14 cellular contexts compared by ENCODE assay signal in the genomic region with DNA sequence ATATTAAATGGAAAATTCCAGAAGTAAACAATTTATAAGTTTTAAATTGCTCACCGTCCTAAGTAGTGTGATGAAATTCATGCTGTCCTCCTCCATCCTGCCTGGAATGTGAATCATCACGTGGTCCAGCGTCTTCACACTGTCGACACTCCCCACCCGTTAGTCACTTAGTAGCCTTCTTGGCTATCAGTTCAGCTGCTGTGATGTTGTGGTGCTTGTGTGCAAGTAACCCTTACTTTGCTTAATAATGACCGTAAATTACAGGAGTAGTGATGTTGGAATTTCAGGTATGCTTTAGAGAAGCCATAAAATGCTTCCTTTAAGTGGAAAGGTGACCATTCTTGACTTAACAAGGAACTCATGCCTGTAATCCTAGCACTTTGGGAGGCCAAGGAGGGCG. TPM values are rescaled to one million over a fixed set of nuclear protein-coding genes. Genes with fewer than 3 reads are reported as not detected.
DNase-seq lines count a peak whose midpoint lies in the region; ATAC-seq and TF ChIP-seq lines count a peak whose summit lies in the region.
"Had no signal": no experiment of that assay in that cellular context is flagged by ENCODE, and none has a peak within 500 bp of the region (broad histone marks: within the 10 kb centered on the region; RNA-seq: fewer than 3 reads in every experiment).

No MANE protein-coding gene starts in this region.

- H3K9me2 ChIP-seq in HCT116 (ENCODE audit: insufficient read depth) = no peaks in the 10 kb centered on the region

- H3K79me2 ChIP-seq in HCT116 (ENCODE audit: insufficient read depth, low read length) = no peaks in the 10 kb centered on the region

- no peak for TF ChIP-seq POLR2A in HCT116 (IDR thresholded peaks at IDR 0.05; ENCODE audit: borderline replicate concordance, extremely low read depth, insufficient read depth, insufficient read length)

- no peak for TF ChIP-seq CTCF in AG04449 (IDR thresholded peaks at IDR 0.05; ENCODE audit: insufficient read depth, low read length, missing control alignments)
- TF ChIP-seq CTCF in HCT116 (IDR thresholded peaks at IDR 0.05 in 2 of 3, conservative IDR thresholded peaks at IDR 0.05 in 1 of 3; ENCODE audit: borderline replicate concordance in 1 of 3, insufficient read depth in 1 of 3, low read depth in 2 of 3, low read length in 2 of 3) = no peak
- TF ChIP-seq CTCF in cardiac fibroblast (IDR thresholded peaks at IDR 0.05; ENCODE audit: low read depth, low read length) = no peak

- POLR2A ChIA-PET in AG04449 (lab: Yijun Ruan, JAX) = no interaction called here
- POLR2A ChIA-PET in HCT116 (lab: Charles Lee) = no interaction called here

- no peak overlapping the region for H2AFZ ChIP-seq in HCT116 (ENCODE audit: low read depth, low read length, poor library complexity, severe bottlenecking)

- no peak overlapping the region for H3K9ac ChIP-seq in HCT116 (ENCODE audit: low read length)

- intact Hi-C loops in HCT116 (cut with micrococcal nuclease) = no loop called here

- TF ChIP-seq RAD21 in HCT116 (IDR thresholded peaks at IDR 0.05; ENCODE audit: low read depth) = no peak

- no peaks in the 10 kb centered on the region for H3K4me1 ChIP-seq in HCT116 (ENCODE audit: control insufficient read depth in 1 of 2, insufficient read depth in 2 of 2, low read length in 2 of 2)

- BruUV-seq in HCT116 (replicated peaks; lab: Mats Ljungman, UMichigan) = no TSS peak

- DNase-seq in AG04449 (ENCODE audit: low read depth, low spot score) = peak; percentile 63
- no peak for DNase-seq in HCT116 (ENCODE audit: low read depth, low spot score)
- peak; percentile 75 to 90 for DNase-seq in cardiac fibroblast (ENCODE audit: low read depth in 2 of 2)
- DNase-seq in left kidney (ENCODE audit: low read depth, low spot score) = peak; percentile 75
- no peak for DNase-seq in NCI-H446 (lab: John Stamatoyannopoulos, UW)
- no peak for DNase-seq in iPS-NIHi7 (ENCODE audit: extremely low spot score)
- no peak for DNase-seq in NCI-H146 (lab: John Stamatoyannopoulos, UW)
- DNase-seq in stimulated activated CD8-positive, alpha-beta memory T cell treated with anti-CD3 and anti-CD28 coated beads, Interleukin-4, amount 100 ng/mL, for 48 hours = no peak
- DNase-seq: activated T-cell treated with anti-CD3 and anti-CD28 coated beads, Interleukin-2, amount 50 U/mL, for 1 hour; amygdala; hypothalamus; mammary epithelial cell; NCI-H2171 treated with DMSO at 0.1 percent for 48 hours; stimulated activated CD4-positive, alpha-beta T cell treated with anti-CD3 and anti-CD28 coated beads, Interleukin-12 subunit alpha, Interleukin-12 subunit beta, amount 100 ng/mL, for 4 hours had no signal

- peaks cover 48 to 52% of the 10 kb centered on the region in 2 experiments for H3K36me3 ChIP-seq in HCT116 (ENCODE audit: control insufficient read depth in 1 of 2, insufficient read depth in 2 of 2, low read length in 2 of 2)

- RAD21 ChIA-PET in HCT116 (lab: Charles Lee; ENCODE audit: low non-redundant PET in 1 of 2, low total read pairs in 2 of 2, uncharacterized antibody in 2 of 2, unreplicated experiment in 2 of 2) = interaction anchor here in 1 of 2 experiments (0.5 kb wide), 1 partner anchor 183 kb away, joined by 6 read pairs; no protein-coding TSS in a partner anchor

- CTCF ChIA-PET in AG04449 (lab: Yijun Ruan, JAX) (interaction anchor here (0.6 kb wide), 1 partner anchor 18 kb away, joined by 3 read pairs; no protein-coding TSS in a partner anchor), HCT116 (lab: Charles Lee) (no interaction called here)

- no peak overlapping the region for H3K4me3 ChIP-seq in AG04449 (ENCODE audit: low read depth, low read length)
- H3K4me3 ChIP-seq in HCT116 (replicated peaks in 1 of 2; ENCODE audit: low read depth in 1 of 2, low read length in 2 of 2) = no peak overlapping the region
- no peak overlapping the region for H3K4me3 ChIP-seq in cardiac fibroblast (replicated peaks in 1 of 2; ENCODE audit: low read depth in 2 of 2, low read length in 2 of 2)

- H3K4me2 ChIP-seq in HCT116 (ENCODE audit: low read length) = no peak overlapping the region

- ATAC-seq in HCT116 = peak; percentile 61; the same call in 1 of the 2 replicates

- H4K20me1 ChIP-seq in HCT116 (ENCODE audit: insufficient read depth) = no peaks in the 10 kb centered on the region

- no peaks in the 10 kb centered on the region for H3K27me3 ChIP-seq in HCT116 (ENCODE audit: insufficient read depth, low read length)

- no peak overlapping the region for H3K27ac ChIP-seq in HCT116 (ENCODE audit: low read depth, low read length)

- H3K9me3 ChIP-seq in HCT116 (ENCODE audit: control insufficient read depth in 1 of 2, insufficient read depth in 1 of 2, low read depth in 1 of 2, low read length in 2 of 2) = no peaks in the 10 kb centered on the region

TF ChIP-seq in HCT116, 20 proteins besides CTCF, POLR2A, EP300 and RAD21:
- no peak for TF ChIP-seq YY1 (IDR thresholded peaks at IDR 0.05; ENCODE audit: extremely low read depth, insufficient replicate concordance, low read depth, low read length)
- no peak for TF ChIP-seq SIN3A (IDR thresholded peaks at IDR 0.05; ENCODE audit: low read depth)
- TF ChIP-seq FOSL1 (IDR thresholded peaks at IDR 0.05; ENCODE audit: low read depth) = no peak
- no peak for TF ChIP-seq ZNF274 (IDR thresholded peaks at IDR 0.05; ENCODE audit: low read depth, low read length)
- TF ChIP-seq POLR2AphosphoS5 (IDR thresholded peaks at IDR 0.05; ENCODE audit: low read depth, low read length) = no peak
- no peak for TF ChIP-seq EGR1 (IDR thresholded peaks at IDR 0.05; ENCODE audit: low read depth)
- TF ChIP-seq, protein P1, sequence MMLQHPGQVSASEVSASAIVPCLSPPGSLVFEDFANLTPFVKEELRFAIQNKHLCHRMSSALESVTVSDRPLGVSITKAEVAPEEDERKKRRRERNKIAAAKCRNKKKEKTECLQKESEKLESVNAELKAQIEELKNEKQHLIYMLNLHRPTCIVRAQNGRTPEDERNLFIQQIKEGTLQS (IDR thresholded peaks at IDR 0.05) = no peak
- TF ChIP-seq TCF7L2 (IDR thresholded peaks at IDR 0.05; ENCODE audit: borderline replicate concordance, extremely low read depth, insufficient read depth, insufficient read length) = no peak
- no peak for TF ChIP-seq JUND (IDR thresholded peaks at IDR 0.05)
- TF ChIP-seq SRF (IDR thresholded peaks at IDR 0.05; ENCODE audit: low read depth) = no peak
- TF ChIP-seq, protein P2, sequence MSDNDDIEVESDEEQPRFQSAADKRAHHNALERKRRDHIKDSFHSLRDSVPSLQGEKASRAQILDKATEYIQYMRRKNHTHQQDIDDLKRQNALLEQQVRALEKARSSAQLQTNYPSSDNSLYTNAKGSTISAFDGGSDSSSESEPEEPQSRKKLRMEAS (IDR thresholded peaks at IDR 0.05) = no peak
- TF ChIP-seq, protein P3, sequence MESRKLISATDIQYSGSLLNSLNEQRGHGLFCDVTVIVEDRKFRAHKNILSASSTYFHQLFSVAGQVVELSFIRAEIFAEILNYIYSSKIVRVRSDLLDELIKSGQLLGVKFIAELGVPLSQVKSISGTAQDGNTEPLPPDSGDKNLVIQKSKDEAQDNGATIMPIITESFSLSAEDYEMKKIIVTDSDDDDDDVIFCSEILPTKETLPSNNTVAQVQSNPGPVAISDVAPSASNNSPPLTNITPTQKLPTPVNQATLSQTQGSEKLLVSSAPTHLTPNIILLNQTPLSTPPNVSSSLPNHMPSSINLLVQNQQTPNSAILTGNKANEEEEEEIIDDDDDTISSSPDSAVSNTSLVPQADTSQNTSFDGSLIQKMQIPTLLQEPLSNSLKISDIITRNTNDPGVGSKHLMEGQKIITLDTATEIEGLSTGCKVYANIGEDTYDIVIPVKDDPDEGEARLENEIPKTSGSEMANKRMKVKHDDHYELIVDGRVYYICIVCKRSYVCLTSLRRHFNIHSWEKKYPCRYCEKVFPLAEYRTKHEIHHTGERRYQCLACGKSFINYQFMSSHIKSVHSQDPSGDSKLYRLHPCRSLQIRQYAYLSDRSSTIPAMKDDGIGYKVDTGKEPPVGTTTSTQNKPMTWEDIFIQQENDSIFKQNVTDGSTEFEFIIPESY (IDR thresholded peaks at IDR 0.05; ENCODE audit: extremely low read depth, insufficient replicate concordance, low read length) = no peak
- TF ChIP-seq ZFX (IDR thresholded peaks at IDR 0.05) = no peak
- TF ChIP-seq CBX3 (IDR thresholded peaks at IDR 0.05; ENCODE audit: low read depth) = no peak
- TF ChIP-seq SP1 (IDR thresholded peaks at IDR 0.05; ENCODE audit: low read depth) = no peak
- no peak for TF ChIP-seq EZH2phosphoT487 (IDR thresholded peaks at IDR 0.05; ENCODE audit: borderline replicate concordance)

RNA-seq across cellular contexts. Expression of a gene that starts 25.2 kb away (rescaled TPM):
- 39.0 TPM for total RNA-seq in HCT116 (2021; ENCODE audit: unreplicated experiment)
- polyA plus RNA-seq in HCT116 (2012) = 18.8 and 20.9 TPM in 2 replicates

RNA-seq across cellular contexts. Expression of a gene that starts 25.3 kb away (rescaled TPM):
- 0.20 TPM for total RNA-seq in HCT116 (2021; ENCODE audit: unreplicated experiment)
- polyA plus RNA-seq in HCT116 (2012) = 0.03 TPM in 1 of 2 replicates, not detected in the other

Comparison
In these comparisons a context has a peak if more than half of its experiments do, and no peak if none do; other contexts are left out.
1. DNase-seq: peak in AG04449 (single experiment), cardiac fibroblast (2 of 2) and left kidney (single experiment); none in HCT116 (single experiment), NCI-H446 (0 of 2), iPS-NIHi7 (single experiment), NCI-H146 (single experiment) and stimulated activated CD8-positive, alpha-beta memory T cell treated with anti-CD3 and anti-CD28 coated beads, Interleukin-4, amount 100 ng/mL, for 48 hours (single experiment).